ENCODE assay signal across 14 cellular contexts in genomic region chr3:60708191-60708975, GRCh38.
DNase-seq lines count a peak whose midpoint lies in the region; ATAC-seq and TF ChIP-seq lines count a peak whose summit lies in the region.
"Had no signal": no experiment of that assay in that cellular context is flagged by ENCODE, and none has a peak within 500 bp of the region (broad histone marks: within the 10 kb centered on the region; RNA-seq: fewer than 3 reads in every experiment).

No MANE protein-coding gene starts in this region.

- H3K27ac Mint-ChIP-seq in MCF 10A (ENCODE audit: low read depth, unreplicated experiment) (no peak overlapping the region), type B pancreatic cell (peak overlapping the region; percentile 2)
- H3K27ac Mint-ChIP-seq: nephron progenitor cell, T-helper 17 cell had no signal

- no peaks in the 10 kb centered on the region for H3K36me3 Mint-ChIP-seq in MCF 10A (ENCODE audit: insufficient read depth, unreplicated experiment)
- peaks cover 5% of the 10 kb centered on the region for H3K36me3 Mint-ChIP-seq in type B pancreatic cell

- H3K9ac ChIP-seq in mammary epithelial cell (ENCODE audit: insufficient read depth, low read length) (no peak overlapping the region), fibroblast of lung (ENCODE audit: insufficient read depth, low read length) (no peak overlapping the region)

- CTCF ChIA-PET in MCF 10A (lab: Yijun Ruan, JAX): interaction anchor here (0.6 kb wide), 1 partner anchor 29 kb away, joined by 3 read pairs; no protein-coding TSS in a partner anchor
- CTCF ChIA-PET in mammary epithelial cell (lab: Charles Lee; ENCODE audit: low non-redundant PET): no interaction called here

- WGBS in mammary epithelial cell (ENCODE audit: low coverage, missing lambda C conversion rate): 0% methylated on average over 1 of the region's 1 CpG

- H3K79me2 ChIP-seq in mammary epithelial cell (ENCODE audit: insufficient read depth, low read length) (no peaks in the 10 kb centered on the region), fibroblast of lung (ENCODE audit: control insufficient read depth, insufficient read depth, low read length) (no peaks in the 10 kb centered on the region)

- H3K36me3 ChIP-seq in mammary epithelial cell (ENCODE audit: insufficient read depth, low read length) (no peaks in the 10 kb centered on the region), fibroblast of lung (ENCODE audit: control insufficient read depth, insufficient read depth, low read length) (no peaks in the 10 kb centered on the region)

- intact Hi-C loops in MCF 10A (cut with micrococcal nuclease): no loop called here
- intact Hi-C loops in mammary epithelial cell (cut with micrococcal nuclease): no loop called here

- no peaks in the 10 kb centered on the region for H4K20me1 ChIP-seq in mammary epithelial cell (ENCODE audit: insufficient read depth, low read length)
- no peaks in the 10 kb centered on the region for H4K20me1 ChIP-seq in fibroblast of lung (ENCODE audit: control insufficient read depth, extremely low read depth, insufficient read depth, low read length)

- H3K4me1 ChIP-seq in mammary epithelial cell (ENCODE audit: insufficient read depth, low read length): no peaks in the 10 kb centered on the region
- H3K4me1 ChIP-seq in fibroblast of lung (ENCODE audit: control insufficient read depth, extremely low read depth, insufficient read depth, low read length): no peaks in the 10 kb centered on the region

- BruUV-seq in MCF 10A (replicated peaks; lab: Mats Ljungman, UMichigan) (no TSS peak), mammary epithelial cell (replicated peaks; lab: Mats Ljungman, UMichigan) (no TSS peak)

- no peaks in the 10 kb centered on the region for H3K9me3 ChIP-seq in mammary epithelial cell (replicated peaks; ENCODE audit: insufficient read depth, low read length)
- H3K9me3 ChIP-seq in fibroblast of lung (ENCODE audit: control insufficient read depth, insufficient read depth, low read depth, low read length): no peaks in the 10 kb centered on the region

- H3K4me2 ChIP-seq in mammary epithelial cell (ENCODE audit: insufficient read depth, low read depth, low read length) (no peak overlapping the region), fibroblast of lung (ENCODE audit: extremely low read depth, insufficient read depth, low read length) (no peak overlapping the region)

- H3K9me3 Mint-ChIP-seq in MCF 10A (ENCODE audit: unreplicated experiment): peaks cover 7% of the 10 kb centered on the region
- peaks cover 5% of the 10 kb centered on the region for H3K9me3 Mint-ChIP-seq in type B pancreatic cell

- H2AFZ ChIP-seq in mammary epithelial cell (ENCODE audit: low read depth, low read length) (no peak overlapping the region), fibroblast of lung (ENCODE audit: low read length) (no peak overlapping the region)

- in situ Hi-C loops in mammary epithelial cell (cut with MboI; ENCODE audit: low sequenced_read_pairs in 2 of 2): no loop called here

- H3K27me3 Mint-ChIP-seq in MCF 10A (ENCODE audit: insufficient read depth, unreplicated experiment): no peaks in the 10 kb centered on the region
- H3K27me3 Mint-ChIP-seq in type B pancreatic cell: no peaks in the 10 kb centered on the region
- H3K27me3 Mint-ChIP-seq: T-helper 17 cell had no signal

- H3K4me1 Mint-ChIP-seq in MCF 10A (ENCODE audit: insufficient read depth, unreplicated experiment) (peaks cover 9% of the 10 kb centered on the region), type B pancreatic cell (ENCODE audit: unreplicated experiment) (peaks cover 36% of the 10 kb centered on the region)
- H3K4me1 Mint-ChIP-seq: T-helper 17 cell had no signal

- H3K4me3 ChIP-seq in mammary epithelial cell (replicated peaks in 1 of 3; ENCODE audit: insufficient read depth in 1 of 3, low read depth in 2 of 3, low read length in 3 of 3) (no peak overlapping the region), fibroblast of lung (replicated peaks in 1 of 4; ENCODE audit: control extremely low read depth in 1 of 4, insufficient read depth in 1 of 4, low read depth in 3 of 4, low read length in 4 of 4) (no peak overlapping the region)

- no peak for TF ChIP-seq CTCF in MCF 10A (IDR thresholded peaks at IDR 0.05; ENCODE audit: unreplicated experiment)
- TF ChIP-seq CTCF in mammary epithelial cell (conservative IDR thresholded peaks at IDR 0.05 in 1 of 2, IDR thresholded peaks at IDR 0.05 in 1 of 2; ENCODE audit: extremely low read depth in 1 of 2, insufficient read depth in 1 of 2, low read depth in 1 of 2, low read length in 2 of 2): no peak
- TF ChIP-seq CTCF in fibroblast of lung (conservative IDR thresholded peaks at IDR 0.05 in 1 of 2, IDR thresholded peaks at IDR 0.05 in 1 of 2; ENCODE audit: low read depth in 1 of 2, low read length in 2 of 2): no peak
- TF ChIP-seq CTCF in type B pancreatic cell (conservative IDR thresholded peaks at IDR 0.05): no peak

- no peak overlapping the region for H3K4me3 Mint-ChIP-seq in MCF 10A (ENCODE audit: unreplicated experiment)
- H3K4me3 Mint-ChIP-seq in type B pancreatic cell: peak overlapping the region; percentile 57
- H3K4me3 Mint-ChIP-seq: nephron progenitor cell, T-helper 17 cell had no signal

- dilution Hi-C loops in mammary epithelial cell (cut with HindIII; ENCODE audit: low sequenced_read_pairs): no loop called here

- DNase-seq in MCF 10A (ENCODE audit: unreplicated experiment) (peak; percentile 49), mammary epithelial cell (no peak), NCI-H446 (lab: John Stamatoyannopoulos, UW) (peak; percentile 87 to 94), fibroblast of lung (ENCODE audit: low read depth in 2 of 2) (peak; percentile 84 to 89), type B pancreatic cell (ENCODE audit: extremely low spot score, unreplicated experiment) (no peak)
- DNase-seq in stimulated activated CD4-positive, alpha-beta T cell treated with anti-CD3 and anti-CD28 coated beads, Interleukin-12 subunit alpha, Interleukin-12 subunit beta, amount 100 ng/mL, for 4 hours: no peak
- DNase-seq in activated CD8-positive, alpha-beta memory T cell treated with anti-CD3 and anti-CD28 coated beads, Interleukin-2, amount 50 U/mL, for 48 hours: no peak
- DNase-seq: AML-193; amygdala; islet precursor cell; nephron progenitor cell; stimulated activated naive CD4-positive, alpha-beta T cell treated with Interleukin-2 at 50 U/mL for 16 hours; T-helper 17 cell had no signal

- POLR2A ChIA-PET in MCF 10A (lab: Yijun Ruan, JAX): interaction anchor here (0.9 kb wide), 1 partner anchor 65 kb away, joined by 3 read pairs; no protein-coding TSS in a partner anchor

- H3K27me3 ChIP-seq in mammary epithelial cell (ENCODE audit: insufficient read depth, low read length) (no peaks in the 10 kb centered on the region), fibroblast of lung (ENCODE audit: control insufficient read depth, insufficient read depth, low read length) (no peaks in the 10 kb centered on the region)

- H3K27ac ChIP-seq in mammary epithelial cell (ENCODE audit: insufficient read depth, low read depth, low read length): no peak overlapping the region
- H3K27ac ChIP-seq in fibroblast of lung (ENCODE audit: insufficient read depth, low read length): no peak overlapping the region

- ATAC-seq in HG03521 (IDR thresholded peaks at IDR 0.05; ENCODE audit: unreplicated experiment): no peak
- ATAC-seq: T-helper 17 cell had no signal

Comparison
In these comparisons a context has a peak if more than half of its experiments do, and no peak if none do; other contexts are left out.
1. DNase-seq: peak in MCF 10A (single experiment), NCI-H446 (2 of 2) and fibroblast of lung (2 of 2); none in mammary epithelial cell (single experiment), type B pancreatic cell (single experiment), stimulated activated CD4-positive, alpha-beta T cell treated with anti-CD3 and anti-CD28 coated beads, Interleukin-12 subunit alpha, Interleukin-12 subunit beta, amount 100 ng/mL, for 4 hours (single experiment) and activated CD8-positive, alpha-beta memory T cell treated with anti-CD3 and anti-CD28 coated beads, Interleukin-2, amount 50 U/mL, for 48 hours (single experiment).